12 cellular contexts compared by ENCODE assay signal in genomic region chr1:5503556-5504363, GRCh38.
"Had no signal": no experiment of that assay in that cellular context is flagged by ENCODE, and none has a peak within 500 bp of the region (broad histone marks: within the 10 kb centered on the region; RNA-seq: fewer than 3 reads in every experiment).

No MANE protein-coding gene starts in this region.

- H3K4me1 Mint-ChIP-seq: activated naive CD4-positive, alpha-beta T cell treated with anti-CD3 and anti-CD28 coated beads, Interleukin-2, amount 10 ng/mL, durations not matched to agents 7 days and 5 days; activated T-helper 17 cell treated with anti-CD3 and anti-CD28 coated beads, Interleukin-2, amount 50 U/mL, for 72 hours had no signal

- H3K36me3 Mint-ChIP-seq: activated CD4-positive, alpha-beta memory T cell treated with anti-CD3 and anti-CD28 coated beads for 36 hours; activated naive CD4-positive, alpha-beta T cell treated with anti-CD3 and anti-CD28 coated beads, Interleukin-2, amount 10 ng/mL, durations not matched to agents 7 days and 5 days; naive thymus-derived CD8-positive, alpha-beta T cell had no signal

- H3K27ac ChIP-seq: cardiac muscle cell, parathyroid adenoma, tibial nerve, uterus had no signal

- H3K4me1 ChIP-seq: parathyroid adenoma, uterus had no signal

- H3K27ac Mint-ChIP-seq: activated CD4-positive, alpha-beta memory T cell treated with anti-CD3 and anti-CD28 coated beads for 36 hours; activated naive CD4-positive, alpha-beta T cell treated with anti-CD3 and anti-CD28 coated beads, Interleukin-2, amount 10 ng/mL, durations not matched to agents 7 days and 5 days; activated T-helper 17 cell treated with anti-CD3 and anti-CD28 coated beads, Interleukin-2, amount 50 U/mL, for 72 hours had no signal

- H3K27me3 Mint-ChIP-seq: activated CD4-positive, alpha-beta memory T cell treated with anti-CD3 and anti-CD28 coated beads for 36 hours; activated T-helper 17 cell treated with anti-CD3 and anti-CD28 coated beads, Interleukin-2, amount 50 U/mL, for 72 hours had no signal

- H3K4me3 Mint-ChIP-seq: activated CD4-positive, alpha-beta memory T cell treated with anti-CD3 and anti-CD28 coated beads for 36 hours; activated naive CD4-positive, alpha-beta T cell treated with anti-CD3 and anti-CD28 coated beads, Interleukin-2, amount 10 ng/mL, durations not matched to agents 7 days and 5 days; activated T-helper 17 cell treated with anti-CD3 and anti-CD28 coated beads, Interleukin-2, amount 50 U/mL, for 72 hours had no signal

- H3K36me3 ChIP-seq: cardiac muscle cell, tibial nerve, uterus had no signal

- H3K9me3 Mint-ChIP-seq: activated naive CD4-positive, alpha-beta T cell treated with anti-CD3 and anti-CD28 coated beads, Interleukin-2, amount 10 ng/mL, durations not matched to agents 7 days and 5 days; activated T-helper 17 cell treated with anti-CD3 and anti-CD28 coated beads, Interleukin-2, amount 50 U/mL, for 72 hours; naive thymus-derived CD8-positive, alpha-beta T cell had no signal

- DNase-seq: activated CD4-positive, alpha-beta memory T cell treated with anti-CD3 and anti-CD28 coated beads for 36 hours; activated naive CD4-positive, alpha-beta T cell treated with anti-CD3 and anti-CD28 coated beads, Interleukin-2, amount 10 ng/mL, durations not matched to agents 7 days and 5 days; activated T-cell treated with anti-CD3 and anti-CD28 coated beads for 4 hours; dermis blood vessel endothelial cell; stimulated activated naive CD4-positive, alpha-beta T cell; SW 1271; uterus had no signal

- H3K27me3 ChIP-seq: cardiac muscle cell, tibial nerve, uterus had no signal

- H3K9me3 ChIP-seq: tibial nerve, uterus had no signal

- H3K4me3 ChIP-seq: cardiac muscle cell, tibial nerve, uterus had no signal

- ATAC-seq: activated T-helper 17 cell treated with anti-CD3 and anti-CD28 coated beads, Interleukin-2, amount 50 U/mL, for 72 hours; naive thymus-derived CD8-positive, alpha-beta T cell had no signal
